15 cellular contexts compared by ENCODE assay signal in genomic region chr1:214318356-214318755, GRCh38. TPM values are rescaled to one million over a fixed set of nuclear protein-coding genes. Genes with fewer than 3 reads are reported as not detected.
DNase-seq lines count a peak whose midpoint lies in the region; ATAC-seq and TF ChIP-seq lines count a peak whose summit lies in the region.
"Had no signal": no experiment of that assay in that cellular context is flagged by ENCODE, and none has a peak within 500 bp of the region (broad histone marks: within the 10 kb centered on the region; RNA-seq: fewer than 3 reads in every experiment).

No MANE protein-coding gene starts in this region.

- H3K9me3 Mint-ChIP-seq in T-cell: no peaks in the 10 kb centered on the region
- H3K9me3 Mint-ChIP-seq: CD8-positive, alpha-beta T cell; natural killer cell treated with Interleukin-12 subunit alpha and Interleukin-12 subunit beta and Interleukin-15 and Interleukin-18, amount 100 ng/mL, for 72 hours had no signal

- no peaks in the 10 kb centered on the region for H3K27me3 Mint-ChIP-seq in T-cell
- H3K27me3 Mint-ChIP-seq: natural killer cell treated with Interleukin-12 subunit alpha and Interleukin-12 subunit beta and Interleukin-15 and Interleukin-18, amount 100 ng/mL, for 72 hours had no signal

- peaks cover 0 to 5% (median 3%) of the 10 kb centered on the region in 3 donors for H3K4me1 Mint-ChIP-seq in T-cell

- H3K4me3 Mint-ChIP-seq in T-cell: no peak overlapping the region
- H3K4me3 Mint-ChIP-seq: CD8-positive, alpha-beta T cell; natural killer cell treated with Interleukin-12 subunit alpha and Interleukin-12 subunit beta and Interleukin-15 and Interleukin-18, amount 100 ng/mL, for 72 hours had no signal

- H3K4me3 ChIP-seq in HUES6 (ENCODE audit: low read depth, low read length) (no peak overlapping the region), fibroblast of pulmonary artery (replicated peaks; ENCODE audit: low read depth, low read length) (no peak overlapping the region), skeletal muscle satellite cell (ENCODE audit: low read length) (peak overlapping the region; percentile 59)

- DNase-seq in fibroblast of pulmonary artery (ENCODE audit: low read depth) (peak; percentile 24), T-cell (no peak), substantia nigra (lab: John Stamatoyannopoulos, UW) (no peak)
- DNase-seq: activated CD4-positive, alpha-beta T cell treated with anti-CD3 and anti-CD28 coated beads, Interleukin-2, amount 50 U/mL, for 48 hours; CD8-positive, alpha-beta T cell; effector CD4-positive, alpha-beta T cell; GF-D8; kidney glomerular epithelial cell; NCI-H1930; NCI-H774 had no signal

- TF ChIP-seq CTCF in fibroblast of pulmonary artery (IDR thresholded peaks at IDR 0.05; ENCODE audit: low read length, missing control alignments): no peak

- no peak overlapping the region for H3K27ac Mint-ChIP-seq in T-cell
- H3K27ac Mint-ChIP-seq: CD8-positive, alpha-beta T cell; natural killer cell treated with Interleukin-12 subunit alpha and Interleukin-12 subunit beta and Interleukin-15 and Interleukin-18, amount 100 ng/mL, for 72 hours had no signal

- peaks cover 62% of the 10 kb centered on the region for H3K36me3 Mint-ChIP-seq in T-cell

- H3K4me1 ChIP-seq in HUES6 (ENCODE audit: control insufficient read depth, insufficient read depth, low read length) (peaks cover 50% of the 10 kb centered on the region), skeletal muscle satellite cell (ENCODE audit: control insufficient read depth, insufficient read depth, low read length) (peaks cover 28% of the 10 kb centered on the region)

- H3K9me3 ChIP-seq in HUES6 (ENCODE audit: control insufficient read depth, insufficient read depth, low read depth, low read length): no peaks in the 10 kb centered on the region
- H3K9me3 ChIP-seq in skeletal muscle satellite cell (replicated peaks; ENCODE audit: low read length): no peaks in the 10 kb centered on the region

- POLR2A ChIA-PET in T-cell (lab: Charles Lee): no interaction called here

- peak overlapping the region; percentile 28 for H3K9ac ChIP-seq in HUES6 (ENCODE audit: low read length)
- H3K9ac ChIP-seq in skeletal muscle satellite cell (ENCODE audit: low read depth, low read length): peak overlapping the region; percentile 64

- CTCF ChIA-PET in T-cell (lab: Charles Lee): interaction anchor here (0.8 to 4.0 kb wide), 5 partner anchors 10 to 14 kb away, joined by 3 to 25 read pairs (median 12); no protein-coding TSS in a partner anchor

- H3K27me3 ChIP-seq in HUES6 (ENCODE audit: control insufficient read depth, insufficient read depth, low read length) (peaks cover 9% of the 10 kb centered on the region; the same call in 1 of the 2 replicates), skeletal muscle satellite cell (ENCODE audit: control insufficient read depth, insufficient read depth, low read length) (no peaks in the 10 kb centered on the region)

- peak overlapping the region; percentile 81; the same call in 1 of the 2 replicates for H3K27ac ChIP-seq in HUES6 (ENCODE audit: low read depth, low read length)
- no peak overlapping the region for H3K27ac ChIP-seq in substantia nigra (ENCODE audit: low read depth, low read length, poor library complexity, severe bottlenecking)

- ATAC-seq in GM21619 (IDR thresholded peaks at IDR 0.05; ENCODE audit: unreplicated experiment): peak; percentile 33
- ATAC-seq in HG03457 (IDR thresholded peaks at IDR 0.05; ENCODE audit: unreplicated experiment): no peak
- no peak for ATAC-seq in T-cell (replicated peaks in 1 of 4)
- ATAC-seq: CD8-positive, alpha-beta T cell; natural killer cell treated with Interleukin-12 subunit alpha and Interleukin-12 subunit beta and Interleukin-15 and Interleukin-18, amount 100 ng/mL, for 72 hours had no signal

- peak overlapping the region; percentile 88 for H3K4me2 ChIP-seq in skeletal muscle satellite cell (ENCODE audit: low read length)

- H3K36me3 ChIP-seq in HUES6 (ENCODE audit: control insufficient read depth, insufficient read depth, low read length) (peaks cover 14% of the 10 kb centered on the region; the same call in 1 of the 2 replicates), skeletal muscle satellite cell (ENCODE audit: insufficient read depth, low read length) (no peaks in the 10 kb centered on the region)

RNA-seq across cellular contexts. Expression of gene SMYD2, which starts 37.4 kb away (rescaled TPM):
- 38.0 and 49.8 TPM in 2 replicates for total RNA-seq in skeletal muscle satellite cell (2012; rRNA removed)
- 10 to 100 TPM; 27.3 to 35.2 (median 34.4) TPM for total RNA-seq in T-cell
